Comparison of ENCODE assay signal across 1 cellular context in genomic region chr11:27471067-27471587, GRCh38.
TF ChIP-seq lines count a peak whose summit lies in the region.

No MANE protein-coding gene starts in this region.

TF ChIP-seq in H1, 55 proteins besides CTCF, POLR2A, EP300 and RAD21 (continued from another document):
- no peak for TF ChIP-seq POU5F1 (IDR thresholded peaks at IDR 0.05; ENCODE audit: low read depth, low read length)
- TF ChIP-seq RNF2 (IDR thresholded peaks at IDR 0.05; ENCODE audit: borderline replicate concordance, low read depth, low read length, missing control alignments, poor library complexity, severe bottlenecking) = no peak
- no peak for TF ChIP-seq GTF2F1 (IDR thresholded peaks at IDR 0.05; ENCODE audit: borderline replicate concordance, low read depth, low read length)
- TF ChIP-seq ASH2L (IDR thresholded peaks at IDR 0.05; ENCODE audit: low read length) = peak; percentile 60
- no peak for TF ChIP-seq BACH1 (IDR thresholded peaks at IDR 0.05; ENCODE audit: low read length)
- TF ChIP-seq CHD1 (IDR thresholded peaks at IDR 0.05; ENCODE audit: low read depth, low read length) = 0 out of 2 replicates have a peak, but pooled peaks have one; percentile 45
- no peak for TF ChIP-seq CHD2 (IDR thresholded peaks at IDR 0.05; ENCODE audit: low read length)
- no peak for TF ChIP-seq SP4 (IDR thresholded peaks at IDR 0.05; ENCODE audit: low read length)
